In the genomic region with DNA sequence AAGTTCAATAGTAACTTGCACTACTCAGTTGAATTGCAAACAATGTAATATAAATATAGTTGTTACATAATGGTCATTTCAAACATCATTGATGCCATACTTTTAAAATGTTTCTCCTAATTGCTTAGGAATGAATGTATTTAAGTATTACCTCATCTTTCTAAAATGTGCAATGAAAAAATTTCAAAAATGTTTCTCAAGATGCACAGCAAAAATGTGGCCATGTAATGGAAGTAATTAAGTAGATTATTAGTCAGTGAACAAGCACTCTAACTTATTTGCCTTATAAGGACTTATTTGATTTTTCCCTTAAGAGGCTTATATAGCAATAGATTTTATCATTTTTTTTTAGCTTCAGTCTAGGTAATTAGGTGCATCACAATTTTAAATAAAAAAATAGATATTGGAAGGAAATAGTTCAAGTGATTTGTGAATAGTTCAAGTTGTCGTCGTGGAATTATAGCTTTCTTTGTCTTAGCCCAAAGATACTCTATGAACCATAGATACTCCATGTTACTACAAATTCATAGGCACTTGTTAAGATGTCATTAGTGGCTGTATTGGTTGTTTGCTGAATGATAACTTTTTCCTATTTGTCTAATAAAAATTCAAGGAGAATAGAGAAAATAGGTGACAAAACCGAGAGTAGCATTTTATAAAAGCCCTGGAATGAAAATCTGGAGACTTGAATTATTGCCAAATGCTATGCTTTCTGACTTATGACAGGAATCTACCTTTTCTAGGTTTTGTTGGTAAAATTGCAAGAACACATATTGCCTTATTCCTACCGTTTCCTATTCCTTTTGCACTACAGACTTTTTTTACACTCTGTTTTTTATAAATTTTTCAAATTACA, we compare ENCODE assay signal across 27 cellular contexts.
DNase-seq lines count a peak whose midpoint lies in the region; ATAC-seq and TF ChIP-seq lines count a peak whose summit lies in the region.
"Had no signal": no experiment of that assay in that cellular context is flagged by ENCODE, and none has a peak within 500 bp of the region (broad histone marks: within the 10 kb centered on the region; RNA-seq: fewer than 3 reads in every experiment).

No MANE protein-coding gene starts in this region.

- CTCF ChIA-PET in BJ (lab: Yijun Ruan, JAX), result no interaction called here

- peaks cover 0 to 3% of the 10 kb centered on the region in 2 donors for H3K9me3 Mint-ChIP-seq in effector memory CD8-positive, alpha-beta T cell

- H3K4me3 Mint-ChIP-seq in effector memory CD8-positive, alpha-beta T cell, result no peak overlapping the region
- H3K4me3 Mint-ChIP-seq: activated naive CD8-positive, alpha-beta T cell treated with anti-CD3 and anti-CD28 coated beads, Interleukin-2, amount 50 U/mL, for 24 hours; CD4-positive, alpha-beta memory T cell had no signal

- no peak for ATAC-seq in effector memory CD8-positive, alpha-beta T cell (replicated peaks)
- ATAC-seq in HG02970 (IDR thresholded peaks at IDR 0.05; ENCODE audit: low FRiP score, unreplicated experiment), result no peak
- ATAC-seq: activated naive CD8-positive, alpha-beta T cell treated with anti-CD3 and anti-CD28 coated beads, Interleukin-2, amount 50 U/mL, for 24 hours; K562; left lung; stimulated activated naive CD8-positive, alpha-beta T cell treated with anti-CD3 and anti-CD28 coated beads, Interleukin-15, Interleukin-2, amounts not matched to agents 100 U/mL and 50 U/mL, for 24 hours had no signal

- no peaks in the 10 kb centered on the region for H3K4me1 Mint-ChIP-seq in effector memory CD8-positive, alpha-beta T cell (ENCODE audit: low read depth in 2 of 2)
- H3K4me1 Mint-ChIP-seq: activated naive CD8-positive, alpha-beta T cell treated with anti-CD3 and anti-CD28 coated beads, Interleukin-2, amount 50 U/mL, for 24 hours; CD4-positive, alpha-beta memory T cell had no signal

- no peak overlapping the region for H3K4me3 ChIP-seq in BJ (ENCODE audit: low read depth, low read length)
- no peak overlapping the region for H3K4me3 ChIP-seq in MG63
- H3K4me3 ChIP-seq: dorsolateral prefrontal cortex, K562, left lung, thyroid gland had no signal

- no peak for TF ChIP-seq CTCF in BJ (IDR thresholded peaks at IDR 0.05; ENCODE audit: insufficient read depth, low read depth, low read length)

- H3K36me3 Mint-ChIP-seq in effector memory CD8-positive, alpha-beta T cell (ENCODE audit: insufficient read depth), result no peaks in the 10 kb centered on the region
- H3K36me3 Mint-ChIP-seq: CD4-positive, alpha-beta memory T cell had no signal

- no peaks in the 10 kb centered on the region for H3K36me3 ChIP-seq in BJ (ENCODE audit: control insufficient read depth, insufficient read depth, low read length)
- no peaks in the 10 kb centered on the region for H3K36me3 ChIP-seq in MG63
- H3K36me3 ChIP-seq: left lung, thyroid gland had no signal

- H3K27me3 Mint-ChIP-seq in effector memory CD8-positive, alpha-beta T cell, result no peaks in the 10 kb centered on the region
- H3K27me3 Mint-ChIP-seq: activated naive CD8-positive, alpha-beta T cell treated with anti-CD3 and anti-CD28 coated beads, Interleukin-2, amount 50 U/mL, for 24 hours; CD4-positive, alpha-beta memory T cell had no signal

- no peaks in the 10 kb centered on the region for H3K9me3 ChIP-seq in MG63
- H3K9me3 ChIP-seq: left lung, thyroid gland had no signal

- DNase-seq in BJ (ENCODE audit: low read depth) (peak; percentile 59), NCI-H226 (peak; percentile 27), dermis blood vessel endothelial cell (peak; percentile 2), kidney tubule cell (ENCODE audit: low spot score) (peak; percentile 78), dedifferentiated amniotic fluid mesenchymal stem cell (ENCODE audit: extremely low spot score) (no peak), MG63 (no peak)
- no peak for DNase-seq in effector memory CD8-positive, alpha-beta T cell
- DNase-seq: ACHN; activated CD8-positive, alpha-beta memory T cell treated with anti-CD3 and anti-CD28 coated beads, Interleukin-2, amount 50 U/mL, for 4 hours; activated naive CD8-positive, alpha-beta T cell treated with anti-CD3 and anti-CD28 coated beads, Interleukin-2, amount 50 U/mL, for 24 hours; CD4-positive, alpha-beta memory T cell; DMS53; glutamatergic neuron; left lung; NCI-H1694; NCI-H2227 treated with DMSO at 0.1 percent for 48 hours; NCI-H82; posterior cingulate gyrus; SIG-M5; small intestine; stimulated activated CD4-positive, alpha-beta T cell treated with anti-CD3 and anti-CD28 coated beads, Interleukin-4, amount 100 ng/mL, for 1 hour; stimulated activated naive CD8-positive, alpha-beta T cell treated with anti-CD3 and anti-CD28 coated beads, Interleukin-15, Interleukin-2, amounts not matched to agents 100 U/mL and 50 U/mL, for 24 hours; T-helper 2 cell; thyroid gland had no signal

- H3K27me3 ChIP-seq in BJ (ENCODE audit: control insufficient read depth, insufficient read depth, low read length) (no peaks in the 10 kb centered on the region), MG63 (no peaks in the 10 kb centered on the region)
- H3K27me3 ChIP-seq: left lung, thyroid gland had no signal

- POLR2A ChIA-PET in BJ (lab: Charles Lee), result no interaction called here

- H3K27ac Mint-ChIP-seq in effector memory CD8-positive, alpha-beta T cell, result no peak overlapping the region
- H3K27ac Mint-ChIP-seq: activated naive CD8-positive, alpha-beta T cell treated with anti-CD3 and anti-CD28 coated beads, Interleukin-2, amount 50 U/mL, for 24 hours; CD4-positive, alpha-beta memory T cell had no signal

Comparison
In these comparisons a context has a peak if more than half of its experiments do, and no peak if none do; other contexts are left out.
1. DNase-seq: peak in BJ (single experiment), NCI-H226 (single experiment), dermis blood vessel endothelial cell (single experiment) and kidney tubule cell (single experiment); none in dedifferentiated amniotic fluid mesenchymal stem cell (single experiment), effector memory CD8-positive, alpha-beta T cell (0 of 3) and MG63 (single experiment).